8 cellular contexts compared by ENCODE assay signal in genomic region chr5:177552839-177553455, GRCh38. TPM values are rescaled to one million over a fixed set of nuclear protein-coding genes. Genes with fewer than 3 reads are reported as not detected.
DNase-seq lines count a peak whose midpoint lies in the region; ATAC-seq lines count a peak whose summit lies in the region.

No MANE protein-coding gene starts in this region.

- peaks cover 16% of the 10 kb centered on the region for H3K4me1 Mint-ChIP-seq in activated T-helper 17 cell treated with anti-CD3 and anti-CD28 coated beads, Interleukin-2, amount 50 U/mL, for 72 hours
- H3K4me1 Mint-ChIP-seq in stimulated activated naive CD8-positive, alpha-beta T cell treated with anti-CD3 and anti-CD28 coated beads, Interleukin-15, amount 100 ng/mL, for 72 hours = peaks cover 29% of the 10 kb centered on the region

- H3K4me3 Mint-ChIP-seq in activated T-helper 17 cell treated with anti-CD3 and anti-CD28 coated beads, Interleukin-2, amount 50 U/mL, for 72 hours = peak overlapping the region; percentile 75
- H3K4me3 Mint-ChIP-seq in stimulated activated naive CD8-positive, alpha-beta T cell treated with anti-CD3 and anti-CD28 coated beads, Interleukin-15, amount 100 ng/mL, for 72 hours = peak overlapping the region; percentile 86 to 89

- H3K4me3 ChIP-seq in iPS-18a (ENCODE audit: low read length) = peak overlapping the region; percentile 64

- peaks cover 4% of the 10 kb centered on the region for H3K36me3 ChIP-seq in iPS-18a (ENCODE audit: control insufficient read depth, low read depth, low read length)

- ATAC-seq in activated T-helper 17 cell treated with anti-CD3 and anti-CD28 coated beads, Interleukin-2, amount 50 U/mL, for 72 hours (replicated peaks) = no peak
- ATAC-seq in stimulated activated naive CD8-positive, alpha-beta T cell treated with anti-CD3 and anti-CD28 coated beads, Interleukin-15, amount 100 ng/mL, for 72 hours = no peak

- peaks cover 6% of the 10 kb centered on the region for H3K4me1 ChIP-seq in iPS-18a (ENCODE audit: control insufficient read depth, low read depth, low read length)

- peaks cover 38% of the 10 kb centered on the region for H3K36me3 Mint-ChIP-seq in activated T-helper 17 cell treated with anti-CD3 and anti-CD28 coated beads, Interleukin-2, amount 50 U/mL, for 72 hours (ENCODE audit: low read depth)

- peak overlapping the region; percentile 78 for H3K27ac Mint-ChIP-seq in activated T-helper 17 cell treated with anti-CD3 and anti-CD28 coated beads, Interleukin-2, amount 50 U/mL, for 72 hours
- peak overlapping the region in 1 of 2 donors; percentile 79 for H3K27ac Mint-ChIP-seq in stimulated activated naive CD8-positive, alpha-beta T cell treated with anti-CD3 and anti-CD28 coated beads, Interleukin-15, amount 100 ng/mL, for 72 hours

- DNase-seq in NCI-H2227 (lab: John Stamatoyannopoulos, UW; ENCODE audit: unreplicated experiment) (peak; percentile 27), NCI-H2227 treated with DMSO at 0.1 percent for 48 hours (lab: John Stamatoyannopoulos, UW) (no peak), cortex of kidney (lab: John Stamatoyannopoulos, UW) (no peak), occipital lobe (lab: John Stamatoyannopoulos, UW) (no peak), RPMI8226 (no peak)
- DNase-seq in stimulated activated naive CD8-positive, alpha-beta T cell treated with anti-CD3 and anti-CD28 coated beads, Interleukin-15, amount 100 ng/mL, for 72 hours = no peak

- no peaks in the 10 kb centered on the region for H3K9me3 ChIP-seq in iPS-18a (ENCODE audit: control insufficient read depth, low read depth, low read length)

- H3K9ac ChIP-seq in iPS-18a (ENCODE audit: low read length) = peak overlapping the region; percentile 71

- no peak overlapping the region for H3K27ac ChIP-seq in iPS-18a (ENCODE audit: low read length)

- H3K27me3 ChIP-seq in iPS-18a (ENCODE audit: control insufficient read depth, insufficient read depth, low read length) = no peaks in the 10 kb centered on the region

- no peaks in the 10 kb centered on the region for H3K27me3 Mint-ChIP-seq in activated T-helper 17 cell treated with anti-CD3 and anti-CD28 coated beads, Interleukin-2, amount 50 U/mL, for 72 hours
- no peaks in the 10 kb centered on the region for H3K27me3 Mint-ChIP-seq in stimulated activated naive CD8-positive, alpha-beta T cell treated with anti-CD3 and anti-CD28 coated beads, Interleukin-15, amount 100 ng/mL, for 72 hours

- H3K9me3 Mint-ChIP-seq in activated T-helper 17 cell treated with anti-CD3 and anti-CD28 coated beads, Interleukin-2, amount 50 U/mL, for 72 hours = no peaks in the 10 kb centered on the region
- H3K9me3 Mint-ChIP-seq in stimulated activated naive CD8-positive, alpha-beta T cell treated with anti-CD3 and anti-CD28 coated beads, Interleukin-15, amount 100 ng/mL, for 72 hours = no peaks in the 10 kb centered on the region

RNA-seq across cellular contexts. Expression of gene FAM193B, which starts 1.4 kb away (rescaled TPM):
- total RNA-seq in activated T-helper 17 cell treated with anti-CD3 and anti-CD28 coated beads, Interleukin-2, amount 50 U/mL, for 72 hours = 10 to 100 TPM; 67.5 to 72.3 TPM
- 32.1 TPM for total RNA-seq in occipital lobe

RNA-seq across cellular contexts. Expression of gene DDX41, which starts 36.2 kb away (rescaled TPM):
- 100 to 1,000 TPM; 116 to 149 TPM for total RNA-seq in activated T-helper 17 cell treated with anti-CD3 and anti-CD28 coated beads, Interleukin-2, amount 50 U/mL, for 72 hours
- 63.5 TPM for total RNA-seq in occipital lobe

RNA-seq across cellular contexts. Expression of gene TMED9, which starts 39.1 kb away (rescaled TPM):
- total RNA-seq in activated T-helper 17 cell treated with anti-CD3 and anti-CD28 coated beads, Interleukin-2, amount 50 U/mL, for 72 hours = 100 to 1,000 TPM in 1 of 2 donors, 10 to 100 TPM in 1; 97.7 to 118 TPM
- total RNA-seq in occipital lobe = 24.6 TPM

RNA-seq across cellular contexts. Expression of gene DOK3, which starts 43.3 kb away (rescaled TPM):
- 10 to 100 TPM in 1 of 2 donors, 1 to 10 TPM in 1; 5.6 to 13.7 TPM for total RNA-seq in activated T-helper 17 cell treated with anti-CD3 and anti-CD28 coated beads, Interleukin-2, amount 50 U/mL, for 72 hours
- 3.0 TPM for total RNA-seq in occipital lobe

RNA-seq across cellular contexts. Expression of gene B4GALT7, which starts 47.0 kb away (rescaled TPM):
- 10 to 100 TPM; 11.6 to 14.3 TPM for total RNA-seq in activated T-helper 17 cell treated with anti-CD3 and anti-CD28 coated beads, Interleukin-2, amount 50 U/mL, for 72 hours
- 15.8 TPM for total RNA-seq in occipital lobe
